ENCODE assay signal across 6 cellular contexts in genomic region chr5:181203842-181204560, GRCh38.
DNase-seq lines count a peak whose midpoint lies in the region; ATAC-seq and TF ChIP-seq lines count a peak whose summit lies in the region.

No MANE protein-coding gene starts in this region.

- peaks cover 37% of the 10 kb centered on the region for H3K4me1 ChIP-seq in stomach smooth muscle (ENCODE audit: control insufficient read depth, insufficient read depth, low read length)

- peaks cover 0 to 8% of the 10 kb centered on the region in 2 donors for H3K27me3 ChIP-seq in stomach smooth muscle (ENCODE audit: control insufficient read depth in 1 of 2, insufficient read depth in 2 of 2, low read length in 2 of 2)

- POLR2A ChIA-PET in RWPE1 (lab: Yijun Ruan, JAX; ENCODE audit: low non-redundant PET), result interaction anchor here (0.7 to 1.5 kb wide), 6 partner anchors 10 to 39 kb away, joined by 3 to 15 read pairs (median 4); no protein-coding TSS in a partner anchor

- ATAC-seq in GM18520 (IDR thresholded peaks at IDR 0.05; ENCODE audit: unreplicated experiment), result no peak
- no peak for ATAC-seq in GM18909 (IDR thresholded peaks at IDR 0.05; ENCODE audit: poor library complexity, unreplicated experiment)
- no peak for ATAC-seq in GM19351 (IDR thresholded peaks at IDR 0.05; ENCODE audit: unreplicated experiment)

- H3K9me3 ChIP-seq in stomach smooth muscle (ENCODE audit: control insufficient read depth in 2 of 2, low read length in 2 of 2), result no peaks in the 10 kb centered on the region

- CTCF ChIA-PET in RWPE1 (lab: Yijun Ruan, JAX), result interaction anchor here (1.2 to 2.1 kb wide), 4 partner anchors 10 to 19 kb away, joined by 3 to 10 read pairs (median 4); no protein-coding TSS in a partner anchor

- H3K4me3 ChIP-seq in foreskin fibroblast (ENCODE audit: low read depth in 1 of 2, low read length in 2 of 2), result peak overlapping the region; percentile 55 to 64
- peak overlapping the region; percentile 51 to 77 for H3K4me3 ChIP-seq in stomach smooth muscle (ENCODE audit: low read length in 2 of 2)

- no peaks in the 10 kb centered on the region for H3K36me3 ChIP-seq in stomach smooth muscle (ENCODE audit: control insufficient read depth in 2 of 2, insufficient read depth in 2 of 2, low read length in 2 of 2)

- TF ChIP-seq CTCF in RWPE1 (conservative IDR thresholded peaks at IDR 0.05; ENCODE audit: low read depth), result no peak
- TF ChIP-seq CTCF in foreskin fibroblast (IDR thresholded peaks at IDR 0.05; ENCODE audit: low read depth, low read length), result no peak

- peak overlapping the region; percentile 96 for H3K27ac ChIP-seq in RWPE1
- no peak overlapping the region for H3K27ac ChIP-seq in stomach smooth muscle (ENCODE audit: low read length)

- DNase-seq in RWPE1 (ENCODE audit: low spot score) (peak; percentile 72), foreskin fibroblast (peak in 1 of 2 donors; percentile 52)

- no peak overlapping the region for H3K9ac ChIP-seq in stomach smooth muscle (ENCODE audit: low read length in 2 of 2)
